1 cellular context compared by ENCODE assay signal in the genomic region with DNA sequence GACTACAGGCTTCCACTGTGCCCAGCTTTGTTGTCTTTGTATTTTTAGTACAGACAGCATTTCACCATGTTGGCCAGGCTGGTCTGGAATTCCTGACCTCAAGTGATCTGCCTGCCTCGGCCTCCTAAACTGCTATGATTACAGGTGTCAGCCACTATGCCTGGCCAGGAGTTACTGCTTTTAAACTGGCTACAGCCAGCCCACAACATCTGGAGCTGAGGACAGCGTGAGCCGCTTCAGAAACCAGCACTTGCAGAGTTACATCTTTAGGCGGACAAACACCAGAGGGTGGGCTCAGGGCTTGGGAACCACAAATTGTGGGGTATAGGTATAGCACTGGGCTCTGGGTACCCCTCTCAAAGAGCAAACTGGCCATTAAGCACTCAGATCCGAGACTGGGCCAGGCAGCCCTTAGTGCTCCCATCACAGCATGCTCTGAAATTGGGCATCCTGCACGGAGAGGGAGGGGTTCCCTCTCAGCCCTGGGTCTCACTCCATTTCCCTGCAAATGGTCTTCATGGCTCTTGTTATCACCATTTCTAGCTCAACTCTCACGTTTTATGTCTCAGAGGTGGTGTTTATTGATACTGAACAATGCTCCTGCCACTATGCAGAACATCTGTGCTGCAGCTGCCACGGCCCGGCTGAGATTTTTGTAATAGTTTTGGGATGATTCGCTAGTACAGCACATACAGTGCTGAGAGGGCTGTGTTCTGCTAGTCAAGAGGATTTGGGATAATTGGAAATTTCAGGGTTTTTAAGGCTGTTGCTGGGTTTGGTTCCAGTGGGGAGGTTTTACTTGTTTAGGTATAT.
A peak's percentile ranks its signal among the peaks of the same experiment; 100 is the strongest.
TF ChIP-seq lines count a peak whose summit lies in the region.

No MANE protein-coding gene starts in this region.

TF ChIP-seq in IMR-90, 13 proteins besides CTCF, POLR2A, EP300 and RAD21 (continued from another document):
- TF ChIP-seq, protein P1, sequence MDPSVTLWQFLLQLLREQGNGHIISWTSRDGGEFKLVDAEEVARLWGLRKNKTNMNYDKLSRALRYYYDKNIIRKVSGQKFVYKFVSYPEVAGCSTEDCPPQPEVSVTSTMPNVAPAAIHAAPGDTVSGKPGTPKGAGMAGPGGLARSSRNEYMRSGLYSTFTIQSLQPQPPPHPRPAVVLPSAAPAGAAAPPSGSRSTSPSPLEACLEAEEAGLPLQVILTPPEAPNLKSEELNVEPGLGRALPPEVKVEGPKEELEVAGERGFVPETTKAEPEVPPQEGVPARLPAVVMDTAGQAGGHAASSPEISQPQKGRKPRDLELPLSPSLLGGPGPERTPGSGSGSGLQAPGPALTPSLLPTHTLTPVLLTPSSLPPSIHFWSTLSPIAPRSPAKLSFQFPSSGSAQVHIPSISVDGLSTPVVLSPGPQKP (IDR thresholded peaks at IDR 0.05; ENCODE audit: borderline replicate concordance, low read depth, low read length): no peak
- TF ChIP-seq FOS (IDR thresholded peaks at IDR 0.05; ENCODE audit: low read depth, low read length) (peak; percentile 47; the same call in 1 of the 2 replicates), MXI1 (IDR thresholded peaks at IDR 0.05; ENCODE audit: borderline replicate concordance, low read depth, low read length) (no peak), MAZ (IDR thresholded peaks at IDR 0.05; ENCODE audit: borderline replicate concordance, low read depth, low read length) (no peak)
